10 cellular contexts compared by ENCODE assay signal in the genomic region with DNA sequence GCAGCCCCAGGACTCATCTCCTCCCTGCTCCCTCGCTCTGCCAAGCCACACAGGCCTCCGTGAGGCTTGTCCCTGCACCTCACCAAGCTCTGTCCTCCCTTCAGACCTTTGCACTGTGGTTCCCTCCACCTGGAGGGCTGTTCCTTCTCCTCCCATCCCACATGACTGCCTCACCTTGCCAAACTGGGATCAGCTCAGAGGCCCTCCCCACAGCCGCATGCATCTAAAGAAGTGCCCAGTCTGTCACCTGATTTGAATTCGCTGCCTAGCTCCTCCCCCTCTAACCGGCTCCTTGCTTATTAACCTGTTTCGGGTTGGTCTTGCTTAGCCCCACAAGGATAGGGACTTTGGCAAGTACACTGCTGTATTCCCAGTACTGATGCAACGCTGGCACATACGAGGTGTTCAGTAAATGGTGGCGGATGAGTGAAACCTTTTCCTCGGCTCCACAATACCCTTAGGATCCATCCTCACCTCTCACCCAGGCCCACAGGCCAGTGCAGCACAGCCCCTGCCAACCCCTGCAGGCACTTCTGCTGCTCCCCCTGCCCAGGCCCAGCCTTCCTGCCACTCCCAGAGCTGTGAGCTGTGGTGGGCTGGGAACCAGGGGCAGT. TPM values are rescaled to one million over a fixed set of nuclear protein-coding genes. Genes with fewer than 3 reads are reported as not detected.
DNase-seq lines count a peak whose midpoint lies in the region; ATAC-seq, FAIRE-seq and TF ChIP-seq lines count a peak whose summit lies in the region.
"Had no signal": no experiment of that assay in that cellular context is flagged by ENCODE, and none has a peak within 500 bp of the region (broad histone marks: within the 10 kb centered on the region; RNA-seq: fewer than 3 reads in every experiment).

No MANE protein-coding gene starts in this region.

- peak overlapping the region; percentile 33 for H3K27ac ChIP-seq in KOPT-K1 (ENCODE audit: low read depth, low read length, poor library complexity, severe bottlenecking)
- peak overlapping the region; percentile 10; the same call in 1 of the 2 replicates for H3K27ac ChIP-seq in GM12878 (ENCODE audit: control insufficient read depth, insufficient read depth)

- H3K27me3 ChIP-seq in GM12878 (replicated peaks in 1 of 2; ENCODE audit: control insufficient read depth in 2 of 2, insufficient read depth in 2 of 2, low read length in 1 of 2) = no peaks in the 10 kb centered on the region

- H3K4me3 ChIP-seq in GM12878 = peak overlapping the region; percentile 59

- 0 out of 3 replicates have a peak, but pooled peaks have one; percentile 7 for ATAC-seq in GM12878
- ATAC-seq in left lobe of liver = peak; percentile 64
- no peak for ATAC-seq in stimulated activated naive CD8-positive, alpha-beta T cell treated with anti-CD3 and anti-CD28 coated beads, Interleukin-15, amount 100 ng/mL, for 72 hours

- H4K20me1 ChIP-seq in GM12878 (ENCODE audit: control insufficient read depth, insufficient read depth) = peaks cover 2% of the 10 kb centered on the region

- H3K4me2 ChIP-seq in GM12878 (ENCODE audit: control insufficient read depth, insufficient read depth) = peak overlapping the region; percentile 70

- H3K4me1 Mint-ChIP-seq in stimulated activated naive CD8-positive, alpha-beta T cell treated with anti-CD3 and anti-CD28 coated beads, Interleukin-15, amount 100 ng/mL, for 72 hours = peaks cover 87% of the 10 kb centered on the region

- POLR2A ChIA-PET in GM12878 (lab: Charles Lee) = interaction anchor here (0.7 kb wide), 1 partner anchor 246 kb away, joined by 3 read pairs; no protein-coding TSS in a partner anchor

- no TSS peak for BruUV-seq in GM12878 (replicated peaks; lab: Mats Ljungman, UMichigan)

- in situ Hi-C loops in GM12878 (cut with MboI) = no loop called here

- TF ChIP-seq POLR2A in GM12878 (IDR thresholded peaks at IDR 0.05; ENCODE audit: low read depth, low read length) = no peak; the same call in 1 of the 2 replicates

- TF ChIP-seq EP300 in GM12878 (IDR thresholded peaks at IDR 0.05; ENCODE audit: borderline replicate concordance in 1 of 2, control insufficient read depth in 1 of 2, low read depth in 2 of 2, low read length in 2 of 2) = no peak

- peaks cover 30% of the 10 kb centered on the region for H3K36me3 ChIP-seq in KOPT-K1 (ENCODE audit: insufficient read depth, low read length)
- H3K36me3 ChIP-seq in GM12878 (ENCODE audit: control insufficient read depth in 2 of 2, insufficient read depth in 2 of 2, low read length in 1 of 2) = peaks cover 0 to 7% of the 10 kb centered on the region in 2 experiments; a peak in 3 of 4 replicates

- FAIRE-seq in GM12878 (lab: Jason Lieb, UNC) = no peak
- FAIRE-seq: bronchial epithelial cell, islet of Langerhans had no signal

- no peak overlapping the region for H2AFZ ChIP-seq in GM12878 (ENCODE audit: control insufficient read depth, low read depth, low read length)

- H3K9ac ChIP-seq in GM12878 (ENCODE audit: control insufficient read depth, insufficient read depth, low read length) = 0 out of 2 replicates have a peak overlapping the region, but pooled peaks have one; percentile 5

- no peaks in the 10 kb centered on the region for H3K9me3 ChIP-seq in KOPT-K1 (ENCODE audit: insufficient read depth, low read length, poor library complexity, severe bottlenecking)
- H3K9me3 ChIP-seq in GM12878 (replicated peaks; ENCODE audit: control insufficient read depth, insufficient read depth, low read length) = no peaks in the 10 kb centered on the region

- H3K27me3 Mint-ChIP-seq in stimulated activated naive CD8-positive, alpha-beta T cell treated with anti-CD3 and anti-CD28 coated beads, Interleukin-15, amount 100 ng/mL, for 72 hours = no peaks in the 10 kb centered on the region

- no peak for TF ChIP-seq CTCF in GM12878 (IDR thresholded peaks at IDR 0.05 in 2 of 3, conservative IDR thresholded peaks at IDR 0.05 in 1 of 3; ENCODE audit: control insufficient read depth in 2 of 3, extremely low read depth in 1 of 3, insufficient read depth in 1 of 3, low read depth in 3 of 3, low read length in 3 of 3)

- RAD21 ChIA-PET in GM12878 (lab: Charles Lee; ENCODE audit: unreplicated experiment) = interaction anchor here (0.7 to 1.7 kb wide), 5 partner anchors 25 to 185 kb away, joined by 3 to 6 read pairs (median 4); partner anchors contain the start of gene BLVRB

- H3K27ac Mint-ChIP-seq in stimulated activated naive CD8-positive, alpha-beta T cell treated with anti-CD3 and anti-CD28 coated beads, Interleukin-15, amount 100 ng/mL, for 72 hours = peak overlapping the region; percentile 79 to 83

- SMC1A ChIA-PET in GM12878 (lab: Charles Lee; ENCODE audit: uncharacterized antibody, unreplicated experiment) = interaction anchor here (1.0 to 1.3 kb wide), 2 partner anchors 24 to 90 kb away, joined by 3 read pairs; no protein-coding TSS in a partner anchor

- intact Hi-C loops in GM12878 (cut with micrococcal nuclease; ENCODE audit: unreplicated experiment) = no loop called here

- WGBS in GM12878 (ENCODE audit: insufficient coverage, insufficient replicate concordance, low lambda C conversion rate, missing lambda C conversion rate) = 81% methylated on average over 10 of the region's 10 CpGs

- peaks cover 82% of the 10 kb centered on the region for H3K79me2 ChIP-seq in GM12878 (ENCODE audit: control insufficient read depth, insufficient read depth, low read length)

- peak overlapping the region; percentile 58 to 72 for H3K4me3 Mint-ChIP-seq in stimulated activated naive CD8-positive, alpha-beta T cell treated with anti-CD3 and anti-CD28 coated beads, Interleukin-15, amount 100 ng/mL, for 72 hours

- TF ChIP-seq RAD21 in GM12878 (IDR thresholded peaks at IDR 0.05; ENCODE audit: insufficient read depth, low read depth, low read length) = no peak

- CTCF ChIA-PET in GM12878 (lab: Yijun Ruan, JAX) = interaction anchor here (1.0 to 2.3 kb wide), 2 partner anchors 18 to 183 kb away, joined by 4 to 6 read pairs; no protein-coding TSS in a partner anchor

- H3K9me3 Mint-ChIP-seq in stimulated activated naive CD8-positive, alpha-beta T cell treated with anti-CD3 and anti-CD28 coated beads, Interleukin-15, amount 100 ng/mL, for 72 hours = no peaks in the 10 kb centered on the region

- no peak for DNase-seq in GM12878 (ENCODE audit: low read depth, low spot score)
- DNase-seq in left lobe of liver (ENCODE audit: low spot score) = peak; percentile 96
- DNase-seq in stimulated activated naive CD8-positive, alpha-beta T cell treated with anti-CD3 and anti-CD28 coated beads, Interleukin-15, amount 100 ng/mL, for 72 hours = no peak
- DNase-seq in NOMO-1 treated with DMSO at 0.1 percent for 48 hours (lab: John Stamatoyannopoulos, UW; ENCODE audit: unreplicated experiment) = no peak
- no peak for DNase-seq in NCI-H510A (lab: John Stamatoyannopoulos, UW)
- DNase-seq in stimulated activated naive CD4-positive, alpha-beta T cell treated with Interleukin-2 at 50 U/mL for 16 hours (lab: John Stamatoyannopoulos, UW) = no peak
- DNase-seq: T-helper 9 cell had no signal

- H3K4me1 ChIP-seq in GM12878 (ENCODE audit: control insufficient read depth, insufficient read depth, low read length) = peaks cover 18% of the 10 kb centered on the region

TF ChIP-seq in GM12878, 131 proteins besides CTCF, POLR2A, EP300 and RAD21 (continues in another document):
- no peak for TF ChIP-seq ATF3 (IDR thresholded peaks at IDR 0.05; ENCODE audit: borderline replicate concordance, extremely low read depth, low read depth, low read length)
- peak; percentile 56; the same call in 1 of the 2 replicates for TF ChIP-seq HDGF (IDR thresholded peaks at IDR 0.05)
- 0 out of 2 replicates have a peak, but pooled peaks have one; percentile 35 for TF ChIP-seq RAD51 (IDR thresholded peaks at IDR 0.05)

RNA-seq across cellular contexts. Expression of gene AKT2, which starts 4.4 kb away (rescaled TPM):
- 225 and 245 TPM in 2 replicates for total RNA-seq in GM12878 (2013; cell fraction: nucleolus; rRNA removed)
- total RNA-seq in GM12878 (2014; rRNA removed) (65.3 and 69.4 TPM in 2 replicates), GM12878 (2014; rRNA removed; fragmentation: Illumina TruSeq; extraction: Trizol) (69.1 and 73.6 TPM in 2 replicates), GM12878 (2021) (154 and 158 TPM in 2 replicates), left lobe of liver (140 TPM)
- polyA plus RNA-seq in GM12878 (2011; ENCODE audit: low read depth) = 28.0 TPM
- polyA plus RNA-seq in GM12878 (2011; rRNA removed) (88.6 and 185 TPM in 2 replicates), GM12878 (2014; fragmentation: Illumina TruSeq; extraction: Trizol) (67.5 and 136 TPM in 2 replicates), GM12878 (2014; fragmentation: Nextera tagmentation; extraction: Ambion mirVana) (1 to 10 TPM; 1.0 to 2.5 TPM), GM12878 (2014; rRNA removed) (128 and 161 TPM in 2 replicates), GM12878 (2016; fragmentation: Nextera tagmentation; extraction: Ambion mirVana) (10 to 100 TPM; 34.6 to 37.4 TPM)
- polyA plus RNA-seq in GM12878 (2011; cell fraction: cytosol; rRNA removed) = 170 and 190 TPM in 2 replicates
- 414 and 491 TPM in 2 replicates for polyA plus RNA-seq in GM12878 (2011; cell fraction: nucleus; rRNA removed)
- 90.9 and 106 TPM in 2 replicates for polyA plus RNA-seq in GM12878 (2012)
- 86.9 and 127 TPM in 2 replicates for polyA minus RNA-seq in GM12878 (2011; rRNA and poly(A)+ RNA removed)
- polyA minus RNA-seq in GM12878 (2011; cell fraction: cytosol; rRNA and poly(A)+ RNA removed) = 49.3 and 54.7 TPM in 2 replicates
- polyA minus RNA-seq in GM12878 (2011; cell fraction: nucleus; rRNA and poly(A)+ RNA removed) = 56.0 and 75.0 TPM in 2 replicates

RNA-seq across cellular contexts. Expression of gene CCNP, which starts 54.2 kb away (rescaled TPM):
- 0.56 TPM in 1 of 2 replicates, not detected in the other for total RNA-seq in GM12878 (2013; cell fraction: nucleolus; rRNA removed)
- total RNA-seq in GM12878 (2014; rRNA removed) (0.56 TPM in 1 of 2 replicates, not detected in the other), GM12878 (2014; rRNA removed; fragmentation: Illumina TruSeq; extraction: Trizol) (not detected in 2 replicates), GM12878 (2021) (not detected in 2 replicates), left lobe of liver (3.8 TPM)
- polyA plus RNA-seq in GM12878 (2011; ENCODE audit: low read depth) = not detected
- polyA plus RNA-seq in GM12878 (2011; rRNA removed) (0.05 TPM in 1 of 2 replicates, not detected in the other), GM12878 (2014; fragmentation: Illumina TruSeq; extraction: Trizol) (0.03 TPM in 1 of 2 replicates, not detected in the other), GM12878 (2014; fragmentation: Nextera tagmentation; extraction: Ambion mirVana) (not detected), GM12878 (2014; rRNA removed) (0.04 TPM in 1 of 2 replicates, not detected in the other), GM12878 (2016; fragmentation: Nextera tagmentation; extraction: Ambion mirVana) (not detected)
- polyA plus RNA-seq in GM12878 (2011; cell fraction: cytosol; rRNA removed) = 0.04 TPM in 1 of 2 replicates, not detected in the other
- polyA plus RNA-seq in GM12878 (2011; cell fraction: nucleus; rRNA removed) = 0.16 and 0.52 TPM in 2 replicates
- polyA plus RNA-seq in GM12878 (2012) = not detected in 2 replicates
- polyA minus RNA-seq in GM12878 (2011; rRNA and poly(A)+ RNA removed) = not detected in 2 replicates
- polyA minus RNA-seq in GM12878 (2011; cell fraction: cytosol; rRNA and poly(A)+ RNA removed) = not detected in 2 replicates
- not detected in 2 replicates for polyA minus RNA-seq in GM12878 (2011; cell fraction: nucleus; rRNA and poly(A)+ RNA removed)
- total RNA-seq: bronchial epithelial cell had no signal
